1 cellular context compared by ENCODE assay signal in the genomic region with DNA sequence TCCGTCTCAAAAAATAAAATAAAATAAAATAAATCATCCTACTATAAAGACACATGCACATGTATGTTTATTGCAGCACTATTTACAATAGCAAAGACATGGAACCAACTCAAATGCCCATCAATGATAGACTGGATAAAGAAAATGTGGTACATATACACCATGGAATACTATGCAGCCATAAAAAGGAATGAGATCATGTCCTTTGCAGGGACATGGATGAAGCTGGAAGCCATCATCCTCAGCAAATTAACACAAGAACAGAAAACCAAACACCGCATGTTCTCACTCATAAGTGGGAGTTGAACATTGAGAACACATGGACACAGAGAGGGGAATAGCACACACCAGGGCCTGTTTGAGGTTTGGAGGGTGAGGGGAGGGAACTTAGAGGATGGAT.
TF ChIP-seq lines count a peak whose summit lies in the region.

No MANE protein-coding gene starts in this region.

TF ChIP-seq in K562, 482 proteins besides CTCF, POLR2A, EP300 and RAD21 (continued from another document):
- TF ChIP-seq HDAC2 (IDR thresholded peaks at IDR 0.05) (peak; percentile 45; the same call in 1 of the 2 replicates), RBM25 (IDR thresholded peaks at IDR 0.05; ENCODE audit: low read depth, low read length, severe bottlenecking) (peak; percentile 11), BCOR (IDR thresholded peaks at IDR 0.05) (peak; percentile 89), SMARCA5 (IDR thresholded peaks at IDR 0.05) (0 out of 2 replicates have a peak, but pooled peaks have one; percentile 17), KDM1A (IDR thresholded peaks at IDR 0.05) (peak in 1 of 2 experiments; percentile 59; a peak in 2 of 4 replicates)
- TF ChIP-seq, protein P1, sequence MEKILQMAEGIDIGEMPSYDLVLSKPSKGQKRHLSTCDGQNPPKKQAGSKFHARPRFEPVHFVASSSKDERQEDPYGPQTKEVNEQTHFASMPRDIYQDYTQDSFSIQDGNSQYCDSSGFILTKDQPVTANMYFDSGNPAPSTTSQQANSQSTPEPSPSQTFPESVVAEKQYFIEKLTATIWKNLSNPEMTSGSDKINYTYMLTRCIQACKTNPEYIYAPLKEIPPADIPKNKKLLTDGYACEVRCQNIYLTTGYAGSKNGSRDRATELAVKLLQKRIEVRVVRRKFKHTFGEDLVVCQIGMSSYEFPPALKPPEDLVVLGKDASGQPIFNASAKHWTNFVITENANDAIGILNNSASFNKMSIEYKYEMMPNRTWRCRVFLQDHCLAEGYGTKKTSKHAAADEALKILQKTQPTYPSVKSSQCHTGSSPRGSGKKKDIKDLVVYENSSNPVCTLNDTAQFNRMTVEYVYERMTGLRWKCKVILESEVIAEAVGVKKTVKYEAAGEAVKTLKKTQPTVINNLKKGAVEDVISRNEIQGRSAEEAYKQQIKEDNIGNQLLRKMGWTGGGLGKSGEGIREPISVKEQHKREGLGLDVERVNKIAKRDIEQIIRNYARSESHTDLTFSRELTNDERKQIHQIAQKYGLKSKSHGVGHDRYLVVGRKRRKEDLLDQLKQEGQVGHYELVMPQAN (IDR thresholded peaks at IDR 0.05; ENCODE audit: borderline replicate concordance) = peak; percentile 20; the same call in 1 of the 2 replicates
